28 cellular contexts compared by ENCODE assay signal in genomic region chr20:39479196-39479810, GRCh38.
A peak's percentile ranks its signal among the peaks of the same experiment; 100 is the strongest.
DNase-seq lines count a peak whose midpoint lies in the region; ATAC-seq, FAIRE-seq and TF ChIP-seq lines count a peak whose summit lies in the region.
"Had no signal": no experiment of that assay in that cellular context is flagged by ENCODE, and none has a peak within 500 bp of the region (broad histone marks: within the 10 kb centered on the region; RNA-seq: fewer than 3 reads in every experiment).

No MANE protein-coding gene starts in this region.

- TF ChIP-seq CTCF in HepG2 (CRISPR knock-in tag; IDR thresholded peaks at IDR 0.05), result no peak
- no peak for TF ChIP-seq CTCF in right lobe of liver (IDR thresholded peaks at IDR 0.05)
- TF ChIP-seq CTCF in chondrocyte (IDR thresholded peaks at IDR 0.05), result no peak

- no peak for ATAC-seq in HepG2
- ATAC-seq in right lobe of liver, result no peak
- no peak for ATAC-seq in GM21381 (IDR thresholded peaks at IDR 0.05; ENCODE audit: unreplicated experiment)
- ATAC-seq in HG02642 (IDR thresholded peaks at IDR 0.05; ENCODE audit: poor library complexity, unreplicated experiment), result no peak
- ATAC-seq: GM12878 had no signal

- TF ChIP-seq POLR2A in HepG2 (IDR thresholded peaks at IDR 0.05; ENCODE audit: insufficient read depth in 1 of 2, low read depth in 2 of 2, low read length in 2 of 2) (no peak), right lobe of liver (IDR thresholded peaks at IDR 0.05) (no peak)

- H3K4me1 Mint-ChIP-seq in chondrocyte (ENCODE audit: low read depth), result no peaks in the 10 kb centered on the region
- H3K4me1 Mint-ChIP-seq: CD14-positive monocyte; CD4-positive, alpha-beta memory T cell; CD4-positive, CD25-positive, alpha-beta regulatory T cell; CD8-positive, alpha-beta memory T cell had no signal

- no peaks in the 10 kb centered on the region for H3K36me3 Mint-ChIP-seq in chondrocyte (ENCODE audit: low read depth)
- H3K36me3 Mint-ChIP-seq: CD14-positive monocyte; CD4-positive, alpha-beta memory T cell; CD4-positive, CD25-positive, alpha-beta regulatory T cell; CD8-positive, alpha-beta memory T cell had no signal

- H3K4me3 Mint-ChIP-seq in chondrocyte (ENCODE audit: unreplicated experiment), result no peak overlapping the region
- H3K4me3 Mint-ChIP-seq: CD14-positive monocyte; CD4-positive, alpha-beta memory T cell; CD4-positive, CD25-positive, alpha-beta regulatory T cell; CD8-positive, alpha-beta memory T cell had no signal

- H3K4me3 ChIP-seq in HepG2 (replicated peaks in 1 of 3; ENCODE audit: insufficient read depth in 1 of 3, low read depth in 2 of 3, low read length in 3 of 3) (no peak overlapping the region), right lobe of liver (no peak overlapping the region)
- H3K4me3 ChIP-seq: BLaER1, GM12878 had no signal

- H3K27me3 Mint-ChIP-seq in chondrocyte (ENCODE audit: low read depth), result peaks cover 9% of the 10 kb centered on the region
- H3K27me3 Mint-ChIP-seq: CD4-positive, alpha-beta memory T cell had no signal

- H3K27ac ChIP-seq in HepG2 (ENCODE audit: extremely low read length, insufficient read depth, low read length) (no peak overlapping the region), right lobe of liver (no peak overlapping the region)
- H3K27ac ChIP-seq: 22Rv1, BLaER1 had no signal

- CTCF ChIA-PET in HepG2 (lab: Yijun Ruan, JAX; ENCODE audit: low intra/inter-chr PET ratio, low total read pairs), result no interaction called here

- no peaks in the 10 kb centered on the region for H3K36me3 ChIP-seq in HepG2 (replicated peaks in 1 of 2; ENCODE audit: control insufficient read depth in 1 of 2, insufficient read depth in 2 of 2, low read length in 2 of 2)
- no peaks in the 10 kb centered on the region for H3K36me3 ChIP-seq in right lobe of liver
- H3K36me3 ChIP-seq: BE2C, BLaER1 had no signal

- H4K20me1 ChIP-seq in HepG2 (ENCODE audit: insufficient read depth, low read length), result no peaks in the 10 kb centered on the region
- H4K20me1 ChIP-seq: BLaER1 had no signal

- H3K79me2 ChIP-seq in HepG2 (ENCODE audit: insufficient read depth, low read length), result no peaks in the 10 kb centered on the region

- H3K9ac ChIP-seq in HepG2 (ENCODE audit: insufficient read depth, low read depth, low read length), result no peak overlapping the region
- H3K9ac ChIP-seq: BLaER1 had no signal

- no peak overlapping the region for H2AFZ ChIP-seq in HepG2 (ENCODE audit: low read length)

- DNase-seq in HepG2 (ENCODE audit: low spot score) (no peak), right lobe of liver (no peak), NCI-H1417 (lab: John Stamatoyannopoulos, UW) (peak; percentile 30 to 83 (median 39)), SK-N-DZ (ENCODE audit: low spot score) (peak; percentile 99), chondrocyte (ENCODE audit: low spot score) (no peak)
- DNase-seq: ACHN; BE2C; C1 segment of cervical spinal cord; CD4-positive, alpha-beta memory T cell; CD4-positive, CD25-positive, alpha-beta regulatory T cell; CD8-positive, alpha-beta memory T cell; COR-L47; DMS 273 treated with DMSO at 0.1 percent for 48 hours; DMS153; DMS53; DMS79; DND-41; EL; GDM1 had no signal

- FAIRE-seq in HepG2 (lab: Jason Lieb, UNC), result no peak
- FAIRE-seq: A204.1, GM12878, GM12892, GM18507 had no signal

- intact Hi-C loops in HepG2 (cut with micrococcal nuclease; ENCODE audit: unreplicated experiment), result no loop called here
- intact Hi-C loops in right lobe of liver (cut with DNase I), result no loop called here

- H3K4me2 ChIP-seq in HepG2 (ENCODE audit: low read depth, low read length), result no peak overlapping the region
- H3K4me2 ChIP-seq: BLaER1 had no signal

- H3K9me3 ChIP-seq in HepG2 (ENCODE audit: low read length) (peaks cover 79% of the 10 kb centered on the region), right lobe of liver (no peaks in the 10 kb centered on the region)
- H3K9me3 ChIP-seq: BE2C, BLaER1 had no signal

- H3K4me1 ChIP-seq in HepG2 (ENCODE audit: insufficient read depth, low read length), result no peaks in the 10 kb centered on the region
- H3K4me1 ChIP-seq in right lobe of liver, result no peaks in the 10 kb centered on the region
- H3K4me1 ChIP-seq: BE2C, BLaER1 had no signal

- TF ChIP-seq RAD21 in HepG2 (CRISPR knock-in tag; IDR thresholded peaks at IDR 0.05), result no peak

- POLR2A ChIA-PET in HepG2 (lab: Yijun Ruan, JAX), result no interaction called here

- in situ Hi-C loops in HepG2 (cut with HindIII; ENCODE audit: extremely low pct_ligation_motif_present, low pct_unique_long_range_greater_than_20kb), result no loop called here

- H3K9me3 Mint-ChIP-seq in chondrocyte (ENCODE audit: low read depth), result no peaks in the 10 kb centered on the region

- no peak overlapping the region for H3K27ac Mint-ChIP-seq in chondrocyte (ENCODE audit: unreplicated experiment)
- H3K27ac Mint-ChIP-seq: CD14-positive monocyte; CD4-positive, alpha-beta memory T cell; CD4-positive, CD25-positive, alpha-beta regulatory T cell; CD8-positive, alpha-beta memory T cell had no signal

- H3K27me3 ChIP-seq in HepG2 (ENCODE audit: control insufficient read depth in 1 of 2, insufficient read depth in 2 of 2, low read length in 2 of 2) (no peaks in the 10 kb centered on the region), right lobe of liver (no peaks in the 10 kb centered on the region)
- H3K27me3 ChIP-seq: BE2C, BLaER1 had no signal

- WGBS in HepG2 (ENCODE audit: low lambda C conversion rate), result under 1% methylated on average over 4 of the region's 4 CpGs
- WGBS in right lobe of liver (ENCODE audit: insufficient coverage, low coverage, low lambda C conversion rate, missing lambda C conversion rate), result no CpG with 5 or more reads among the region's 4 CpGs

- TF ChIP-seq EP300 in HepG2 (IDR thresholded peaks at IDR 0.05; ENCODE audit: low read depth in 2 of 2, low read length in 2 of 2) (no peak), HepG2 (CRISPR knock-in tag; IDR thresholded peaks at IDR 0.05; ENCODE audit: borderline replicate concordance) (no peak)

- no TSS peak for BruUV-seq in HepG2 (replicated peaks; lab: Mats Ljungman, UMichigan)

TF ChIP-seq in HepG2, 621 proteins besides CTCF, POLR2A, EP300 and RAD21:
- peak; percentile 71 for TF ChIP-seq ATF7 (IDR thresholded peaks at IDR 0.05)
- no peak for TF ChIP-seq ATF7 (CRISPR knock-in tag; IDR thresholded peaks at IDR 0.05)
- TF ChIP-seq ELK4 (CRISPR knock-in tag; IDR thresholded peaks at IDR 0.05; ENCODE audit: borderline replicate concordance), result no peak
- peak; percentile 72 for TF ChIP-seq CREB1 (IDR thresholded peaks at IDR 0.05)
- TF ChIP-seq CREB1 (CRISPR knock-in tag; IDR thresholded peaks at IDR 0.05), result no peak
TF ChIP-seq in HepG2: peak in this region for 2.

Comparison
In these comparisons a context has a peak if more than half of its experiments do, and no peak if none do; other contexts are left out.
1. DNase-seq: peak in NCI-H1417 (3 of 3) and SK-N-DZ (single experiment); none in HepG2 (single experiment), right lobe of liver (0 of 3) and chondrocyte (single experiment).